ENCODE assay signal across 8 cellular contexts in genomic region chr10:42637142-42637541, GRCh38. TPM values are rescaled to one million over a fixed set of nuclear protein-coding genes. Genes with fewer than 3 reads are reported as not detected.
DNase-seq lines count a peak whose midpoint lies in the region; ATAC-seq, FAIRE-seq and TF ChIP-seq lines count a peak whose summit lies in the region.

No MANE protein-coding gene starts in this region.

- no peaks in the 10 kb centered on the region for H4K20me1 ChIP-seq in PC-3 (ENCODE audit: low read length)

- peak overlapping the region; percentile 84 for H3K9ac ChIP-seq in ES-I3 (ENCODE audit: low read depth, low read length)
- peak overlapping the region; percentile 91 for H3K9ac ChIP-seq in PC-3 (ENCODE audit: low read length)

- H3K9me3 ChIP-seq in ES-I3 (ENCODE audit: control insufficient read depth, insufficient read depth, low read length) (no peaks in the 10 kb centered on the region), PC-3 (ENCODE audit: low read length) (no peaks in the 10 kb centered on the region), pancreas (no peaks in the 10 kb centered on the region)

- H3K4me1 ChIP-seq in ES-I3 (ENCODE audit: insufficient read depth, low read length) (peaks cover 14% of the 10 kb centered on the region), PC-3 (ENCODE audit: insufficient read depth, low read length) (peaks cover 15% of the 10 kb centered on the region), pancreas (peaks cover 0 to 24% (median 15%) of the 10 kb centered on the region in 3 donors)

- peaks cover 40% of the 10 kb centered on the region for H3K79me2 ChIP-seq in PC-3 (ENCODE audit: low read length)

- ATAC-seq in PC-3 (no peak), pancreas (no peak), HG02642 (IDR thresholded peaks at IDR 0.05; ENCODE audit: poor library complexity, unreplicated experiment) (no peak), HG02981 (IDR thresholded peaks at IDR 0.05; ENCODE audit: unreplicated experiment) (no peak)

- H3K9me2 ChIP-seq in PC-3 (replicated peaks; ENCODE audit: low read length): no peaks in the 10 kb centered on the region

- no peaks in the 10 kb centered on the region for H3F3A ChIP-seq in PC-3 (ENCODE audit: low read length, unreplicated experiment)

- H3K27ac ChIP-seq in PC-3 (ENCODE audit: low read length): peak overlapping the region; percentile 92; the same call in 1 of the 2 replicates
- H3K27ac ChIP-seq in pancreas: peak overlapping the region; percentile 87 to 99 (median 96)

- no TSS peak for BruUV-seq in PC-3 (replicated peaks; lab: Mats Ljungman, UMichigan)

- H3K27me3 ChIP-seq in PC-3 (ENCODE audit: low read length) (no peaks in the 10 kb centered on the region), pancreas (no peaks in the 10 kb centered on the region)

- H3K4me3 ChIP-seq in PC-3 (ENCODE audit: low read length) (peak overlapping the region; percentile 76), epithelial cell of esophagus (ENCODE audit: low read length) (peak overlapping the region; percentile 52), pancreas (peak overlapping the region; percentile 36 to 85 (median 65))

- CTCF ChIA-PET in PC-3 (lab: Charles Lee): no interaction called here

- no peak for FAIRE-seq in pancreas (lab: Jason Lieb, UNC)

- peak overlapping the region; percentile 94 for H2AFZ ChIP-seq in PC-3 (ENCODE audit: low read length)

- no peak for TF ChIP-seq CTCF in PC-3 (conservative IDR thresholded peaks at IDR 0.05; ENCODE audit: low read depth, low read length)
- TF ChIP-seq CTCF in epithelial cell of esophagus (IDR thresholded peaks at IDR 0.05; ENCODE audit: insufficient read depth, low read depth, low read length, missing control alignments): no peak
- no peak for TF ChIP-seq CTCF in pancreas (IDR thresholded peaks at IDR 0.05)

- intact Hi-C loops in PC-3 (cut with micrococcal nuclease): loop anchor here (5.0 kb wide), 2 partner anchors 115 to 470 kb away; no protein-coding TSS in a partner anchor
- intact Hi-C loops in pancreas (cut with DNase I): no loop called here

- no peak for DNase-seq in PC-3
- no peak for DNase-seq in epithelial cell of esophagus (ENCODE audit: low read depth)
- no peak for DNase-seq in pancreas
- DNase-seq in activated CD8-positive, alpha-beta memory T cell treated with anti-CD3 and anti-CD28 coated beads for 24 hours: no peak
- no peak for DNase-seq in stimulated activated CD4-positive, alpha-beta T cell treated with anti-CD3 and anti-CD28 coated beads, Interleukin-15, amount 100 ng/mL, for 24 hours

- H3K36me3 ChIP-seq in ES-I3 (ENCODE audit: insufficient read depth, low read length) (0 out of 2 replicates have a peak, but pooled peaks cover 3% of the 10 kb centered on the region), PC-3 (ENCODE audit: low read depth, low read length) (peaks cover 7% of the 10 kb centered on the region), pancreas (peaks cover 0 to 5% (median 0%) of the 10 kb centered on the region in 3 donors)

- peak overlapping the region; percentile 95 for H3K4me2 ChIP-seq in PC-3 (ENCODE audit: low read length)

- WGBS in pancreas, 2 donors: 11 to 14% methylated on average over 3 of the region's 3 CpGs

- POLR2A ChIA-PET in PC-3 (lab: Charles Lee; ENCODE audit: unreplicated experiment): no interaction called here

RNA-seq across cellular contexts. Expression of gene ZNF33B, which starts 1.2 kb away (rescaled TPM):
- total RNA-seq in PC-3 (2014; rRNA removed) (6.2 and 11.7 TPM in 2 replicates), pancreas (10 to 100 TPM; 40.8 to 83.8 (median 60.6) TPM)
- 10 to 100 TPM; 18.9 to 21.2 TPM for polyA plus RNA-seq in pancreas
